1 cellular context compared by ENCODE assay signal in the genomic region with DNA sequence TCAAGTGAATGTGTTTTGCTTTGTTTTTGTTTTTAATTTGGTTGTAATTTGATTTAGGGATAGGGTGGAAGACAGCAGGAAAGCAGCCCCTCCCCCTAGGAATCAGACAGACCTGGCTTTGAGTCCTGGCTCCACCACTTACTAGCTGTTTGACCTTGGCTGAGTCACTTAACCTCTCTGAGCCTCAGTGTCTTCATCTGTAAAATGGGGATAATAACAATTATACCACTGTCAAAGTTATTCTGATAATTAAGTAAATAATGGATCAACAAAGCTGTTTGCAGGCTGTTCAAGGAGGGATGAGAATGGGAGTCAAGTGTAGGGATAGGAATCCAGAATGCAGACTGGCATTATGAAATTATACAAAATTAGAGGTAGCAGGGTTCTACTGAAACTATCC.
TF ChIP-seq lines count a peak whose summit lies in the region.

No MANE protein-coding gene starts in this region.

TF ChIP-seq in K562, 482 proteins besides CTCF, POLR2A, EP300 and RAD21 (continues in another document):
- TF ChIP-seq CBX3 (IDR thresholded peaks at IDR 0.05; ENCODE audit: borderline replicate concordance in 1 of 2, low read length in 2 of 2) (peak in 1 of 2 experiments; percentile 39; a peak in 1 of 3 replicates), PHB2 (IDR thresholded peaks at IDR 0.05; ENCODE audit: low read depth) (no peak), DNMT1 (IDR thresholded peaks at IDR 0.05) (no peak), SMARCA5 (IDR thresholded peaks at IDR 0.05) (peak; percentile 94; the same call in 1 of the 2 replicates), KDM1A (IDR thresholded peaks at IDR 0.05) (peak; percentile 93 to 94), JUND (IDR thresholded peaks at IDR 0.05; ENCODE audit: borderline replicate concordance, low read depth, low read length) (no peak), JUND (tag; IDR thresholded peaks at IDR 0.05; ENCODE audit: borderline replicate concordance, low read depth, low read length) (peak; percentile 49; the same call in 1 of the 3 replicates), RBM25 (IDR thresholded peaks at IDR 0.05; ENCODE audit: low read depth, low read length, severe bottlenecking) (peak; percentile 99), KHSRP (IDR thresholded peaks at IDR 0.05) (no peak), DDX20 (tag; IDR thresholded peaks at IDR 0.05; ENCODE audit: low read depth) (no peak), TCF7 (IDR thresholded peaks at IDR 0.05; ENCODE audit: borderline replicate concordance) (no peak), ZBTB8A (IDR thresholded peaks at IDR 0.05; ENCODE audit: partially characterized antibody) (no peak), HDAC2 (IDR thresholded peaks at IDR 0.05) (peak; percentile 97), NFIC (IDR thresholded peaks at IDR 0.05) (0 out of 2 replicates have a peak, but pooled peaks have one; percentile 7), TBP (optimal IDR thresholded peaks at IDR 0.05; ENCODE audit: low read depth, low read length) (no peak), ADNP (tag; IDR thresholded peaks at IDR 0.05) (peak; percentile 97), HMGN3 (IDR thresholded peaks at IDR 0.05; ENCODE audit: borderline replicate concordance, extremely low read depth, insufficient read length, low read depth, low read length) (no peak), JUNB (CRISPR knock-in tag; conservative IDR thresholded peaks at IDR 0.05) (no peak), CC2D1A (IDR thresholded peaks at IDR 0.05) (peak; percentile 64; the same call in 1 of the 2 replicates), HDAC3 (IDR thresholded peaks at IDR 0.05; ENCODE audit: borderline replicate concordance, partially characterized antibody) (peak; percentile 53), U2AF1 (optimal IDR thresholded peaks at IDR 0.05; ENCODE audit: low read depth, low read length) (no peak), CBFA2T2 (conservative IDR thresholded peaks at IDR 0.05) (no peak), GTF2E2 (tag; IDR thresholded peaks at IDR 0.05) (0 out of 2 replicates have a peak, but pooled peaks have one; percentile 43), PTBP1 (IDR thresholded peaks at IDR 0.05; ENCODE audit: low read depth, low read length) (peak; percentile 81; the same call in 1 of the 2 replicates), ZSCAN32 (CRISPR knock-in tag; IDR thresholded peaks at IDR 0.05) (no peak), TAF7 (tag; IDR thresholded peaks at IDR 0.05) (no peak), SOX6 (IDR thresholded peaks at IDR 0.05) (no peak), FOXK2 (conservative IDR thresholded peaks at IDR 0.05 in 1 of 2, IDR thresholded peaks at IDR 0.05 in 1 of 2; ENCODE audit: low read depth in 2 of 2) (no peak), ETS2 (tag; IDR thresholded peaks at IDR 0.05; ENCODE audit: borderline replicate concordance, poor library complexity, severe bottlenecking) (no peak), FOXM1 (IDR thresholded peaks at IDR 0.05; ENCODE audit: low read depth) (no peak), FOXM1 (CRISPR knock-in tag; IDR thresholded peaks at IDR 0.05; ENCODE audit: low read depth) (no peak; the same call in 1 of the 2 replicates), MCM3 (IDR thresholded peaks at IDR 0.05) (no peak), NBN (IDR thresholded peaks at IDR 0.05; ENCODE audit: low read depth) (0 out of 2 replicates have a peak, but pooled peaks have one; percentile 23), SMARCB1 (IDR thresholded peaks at IDR 0.05; ENCODE audit: insufficient read length, low read depth) (no peak), ZKSCAN8 (CRISPR knock-in tag; IDR thresholded peaks at IDR 0.05) (no peak), ZNF239 (CRISPR knock-in tag; IDR thresholded peaks at IDR 0.05) (no peak), ZFP36 (IDR thresholded peaks at IDR 0.05; ENCODE audit: low read depth, low read length, partially characterized antibody) (peak; percentile 23), SAFB (IDR thresholded peaks at IDR 0.05; ENCODE audit: borderline replicate concordance, low read depth, low read length) (no peak), BCOR (IDR thresholded peaks at IDR 0.05) (peak; percentile 99), CHD2 (IDR thresholded peaks at IDR 0.05; ENCODE audit: low read depth, low read length) (no peak), PTRF (tag; IDR thresholded peaks at IDR 0.05) (no peak), NCOA1 (IDR thresholded peaks at IDR 0.05; ENCODE audit: low read depth) (no peak), YY1 (IDR thresholded peaks at IDR 0.05; ENCODE audit: borderline replicate concordance in 1 of 3, control insufficient read depth in 1 of 3, extremely low read depth in 1 of 3, insufficient read depth in 3 of 3, insufficient read length in 1 of 3, insufficient replicate concordance in 2 of 3, low read depth in 1 of 3, low read length in 2 of 3) (no peak), POLR2AphosphoS5 (IDR thresholded peaks at IDR 0.05; ENCODE audit: control insufficient read depth, insufficient read depth, low read depth, low read length) (no peak), CREB1 (IDR thresholded peaks at IDR 0.05) (no peak), CREB1 (CRISPR knock-in tag; IDR thresholded peaks at IDR 0.05) (peak; percentile 37; the same call in 1 of the 2 replicates), ESRRA (IDR thresholded peaks at IDR 0.05; ENCODE audit: borderline replicate concordance, low read depth) (peak; percentile 99), RCOR1 (IDR thresholded peaks at IDR 0.05; ENCODE audit: borderline replicate concordance in 1 of 2, low read depth in 2 of 2, low read length in 2 of 2) (peak; percentile 30 to 92; a peak in 3 of 4 replicates), ARID2 (IDR thresholded peaks at IDR 0.05) (no peak), MIER1 (IDR thresholded peaks at IDR 0.05; ENCODE audit: low read depth) (no peak), MTA2 (IDR thresholded peaks at IDR 0.05; ENCODE audit: low read depth) (no peak), FOSL1 (tag; conservative IDR thresholded peaks at IDR 0.05) (peak; percentile 61; the same call in 1 of the 2 replicates)
- TF ChIP-seq, protein P1, sequence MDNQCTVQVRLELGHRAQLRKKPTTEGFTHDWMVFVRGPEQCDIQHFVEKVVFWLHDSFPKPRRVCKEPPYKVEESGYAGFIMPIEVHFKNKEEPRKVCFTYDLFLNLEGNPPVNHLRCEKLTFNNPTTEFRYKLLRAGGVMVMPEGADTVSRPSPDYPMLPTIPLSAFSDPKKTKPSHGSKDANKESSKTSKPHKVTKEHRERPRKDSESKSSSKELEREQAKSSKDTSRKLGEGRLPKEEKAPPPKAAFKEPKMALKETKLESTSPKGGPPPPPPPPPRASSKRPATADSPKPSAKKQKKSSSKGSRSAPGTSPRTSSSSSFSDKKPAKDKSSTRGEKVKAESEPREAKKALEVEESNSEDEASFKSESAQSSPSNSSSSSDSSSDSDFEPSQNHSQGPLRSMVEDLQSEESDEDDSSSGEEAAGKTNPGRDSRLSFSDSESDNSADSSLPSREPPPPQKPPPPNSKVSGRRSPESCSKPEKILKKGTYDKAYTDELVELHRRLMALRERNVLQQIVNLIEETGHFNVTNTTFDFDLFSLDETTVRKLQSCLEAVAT (IDR thresholded peaks at IDR 0.05), result no peak
- TF ChIP-seq, protein P2, sequence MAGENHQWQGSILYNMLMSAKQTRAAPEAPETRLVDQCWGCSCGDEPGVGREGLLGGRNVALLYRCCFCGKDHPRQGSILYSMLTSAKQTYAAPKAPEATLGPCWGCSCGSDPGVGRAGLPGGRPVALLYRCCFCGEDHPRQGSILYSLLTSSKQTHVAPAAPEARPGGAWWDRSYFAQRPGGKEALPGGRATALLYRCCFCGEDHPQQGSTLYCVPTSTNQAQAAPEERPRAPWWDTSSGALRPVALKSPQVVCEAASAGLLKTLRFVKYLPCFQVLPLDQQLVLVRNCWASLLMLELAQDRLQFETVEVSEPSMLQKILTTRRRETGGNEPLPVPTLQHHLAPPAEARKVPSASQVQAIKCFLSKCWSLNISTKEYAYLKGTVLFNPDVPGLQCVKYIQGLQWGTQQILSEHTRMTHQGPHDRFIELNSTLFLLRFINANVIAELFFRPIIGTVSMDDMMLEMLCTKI (IDR thresholded peaks at IDR 0.05; ENCODE audit: partially characterized antibody), result no peak
- TF ChIP-seq, protein P3, sequence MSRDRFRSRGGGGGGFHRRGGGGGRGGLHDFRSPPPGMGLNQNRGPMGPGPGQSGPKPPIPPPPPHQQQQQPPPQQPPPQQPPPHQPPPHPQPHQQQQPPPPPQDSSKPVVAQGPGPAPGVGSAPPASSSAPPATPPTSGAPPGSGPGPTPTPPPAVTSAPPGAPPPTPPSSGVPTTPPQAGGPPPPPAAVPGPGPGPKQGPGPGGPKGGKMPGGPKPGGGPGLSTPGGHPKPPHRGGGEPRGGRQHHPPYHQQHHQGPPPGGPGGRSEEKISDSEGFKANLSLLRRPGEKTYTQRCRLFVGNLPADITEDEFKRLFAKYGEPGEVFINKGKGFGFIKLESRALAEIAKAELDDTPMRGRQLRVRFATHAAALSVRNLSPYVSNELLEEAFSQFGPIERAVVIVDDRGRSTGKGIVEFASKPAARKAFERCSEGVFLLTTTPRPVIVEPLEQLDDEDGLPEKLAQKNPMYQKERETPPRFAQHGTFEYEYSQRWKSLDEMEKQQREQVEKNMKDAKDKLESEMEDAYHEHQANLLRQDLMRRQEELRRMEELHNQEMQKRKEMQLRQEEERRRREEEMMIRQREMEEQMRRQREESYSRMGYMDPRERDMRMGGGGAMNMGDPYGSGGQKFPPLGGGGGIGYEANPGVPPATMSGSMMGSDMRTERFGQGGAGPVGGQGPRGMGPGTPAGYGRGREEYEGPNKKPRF (IDR thresholded peaks at IDR 0.05; ENCODE audit: low read depth, low read length), result no peak
- TF ChIP-seq, protein P4, sequence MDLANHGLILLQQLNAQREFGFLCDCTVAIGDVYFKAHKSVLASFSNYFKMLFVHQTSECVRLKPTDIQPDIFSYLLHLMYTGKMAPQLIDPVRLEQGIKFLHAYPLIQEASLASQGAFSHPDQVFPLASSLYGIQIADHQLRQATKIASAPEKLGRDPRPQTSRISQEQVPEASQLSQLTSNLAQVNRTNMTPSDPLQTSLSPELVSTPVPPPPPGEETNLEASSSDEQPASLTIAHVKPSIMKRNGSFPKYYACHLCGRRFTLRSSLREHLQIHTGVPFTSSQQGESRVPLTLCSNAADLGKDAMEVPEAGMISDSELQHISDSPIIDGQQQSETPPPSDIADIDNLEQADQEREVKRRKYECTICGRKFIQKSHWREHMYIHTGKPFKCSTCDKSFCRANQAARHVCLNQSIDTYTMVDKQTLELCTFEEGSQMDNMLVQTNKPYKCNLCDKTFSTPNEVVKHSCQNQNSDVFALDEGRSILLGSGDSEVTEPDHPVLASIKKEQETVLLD (IDR thresholded peaks at IDR 0.05), result no peak
- TF ChIP-seq, protein P5, sequence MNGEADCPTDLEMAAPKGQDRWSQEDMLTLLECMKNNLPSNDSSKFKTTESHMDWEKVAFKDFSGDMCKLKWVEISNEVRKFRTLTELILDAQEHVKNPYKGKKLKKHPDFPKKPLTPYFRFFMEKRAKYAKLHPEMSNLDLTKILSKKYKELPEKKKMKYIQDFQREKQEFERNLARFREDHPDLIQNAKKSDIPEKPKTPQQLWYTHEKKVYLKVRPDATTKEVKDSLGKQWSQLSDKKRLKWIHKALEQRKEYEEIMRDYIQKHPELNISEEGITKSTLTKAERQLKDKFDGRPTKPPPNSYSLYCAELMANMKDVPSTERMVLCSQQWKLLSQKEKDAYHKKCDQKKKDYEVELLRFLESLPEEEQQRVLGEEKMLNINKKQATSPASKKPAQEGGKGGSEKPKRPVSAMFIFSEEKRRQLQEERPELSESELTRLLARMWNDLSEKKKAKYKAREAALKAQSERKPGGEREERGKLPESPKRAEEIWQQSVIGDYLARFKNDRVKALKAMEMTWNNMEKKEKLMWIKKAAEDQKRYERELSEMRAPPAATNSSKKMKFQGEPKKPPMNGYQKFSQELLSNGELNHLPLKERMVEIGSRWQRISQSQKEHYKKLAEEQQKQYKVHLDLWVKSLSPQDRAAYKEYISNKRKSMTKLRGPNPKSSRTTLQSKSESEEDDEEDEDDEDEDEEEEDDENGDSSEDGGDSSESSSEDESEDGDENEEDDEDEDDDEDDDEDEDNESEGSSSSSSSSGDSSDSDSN (IDR thresholded peaks at IDR 0.05; ENCODE audit: borderline replicate concordance in 1 of 2, low read depth in 2 of 2, low read length in 2 of 2), result no peak
- TF ChIP-seq, protein P6, sequence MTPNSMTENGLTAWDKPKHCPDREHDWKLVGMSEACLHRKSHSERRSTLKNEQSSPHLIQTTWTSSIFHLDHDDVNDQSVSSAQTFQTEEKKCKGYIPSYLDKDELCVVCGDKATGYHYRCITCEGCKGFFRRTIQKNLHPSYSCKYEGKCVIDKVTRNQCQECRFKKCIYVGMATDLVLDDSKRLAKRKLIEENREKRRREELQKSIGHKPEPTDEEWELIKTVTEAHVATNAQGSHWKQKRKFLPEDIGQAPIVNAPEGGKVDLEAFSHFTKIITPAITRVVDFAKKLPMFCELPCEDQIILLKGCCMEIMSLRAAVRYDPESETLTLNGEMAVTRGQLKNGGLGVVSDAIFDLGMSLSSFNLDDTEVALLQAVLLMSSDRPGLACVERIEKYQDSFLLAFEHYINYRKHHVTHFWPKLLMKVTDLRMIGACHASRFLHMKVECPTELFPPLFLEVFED (CRISPR knock-in tag; conservative IDR thresholded peaks at IDR 0.05), result no peak
- TF ChIP-seq, protein P7, sequence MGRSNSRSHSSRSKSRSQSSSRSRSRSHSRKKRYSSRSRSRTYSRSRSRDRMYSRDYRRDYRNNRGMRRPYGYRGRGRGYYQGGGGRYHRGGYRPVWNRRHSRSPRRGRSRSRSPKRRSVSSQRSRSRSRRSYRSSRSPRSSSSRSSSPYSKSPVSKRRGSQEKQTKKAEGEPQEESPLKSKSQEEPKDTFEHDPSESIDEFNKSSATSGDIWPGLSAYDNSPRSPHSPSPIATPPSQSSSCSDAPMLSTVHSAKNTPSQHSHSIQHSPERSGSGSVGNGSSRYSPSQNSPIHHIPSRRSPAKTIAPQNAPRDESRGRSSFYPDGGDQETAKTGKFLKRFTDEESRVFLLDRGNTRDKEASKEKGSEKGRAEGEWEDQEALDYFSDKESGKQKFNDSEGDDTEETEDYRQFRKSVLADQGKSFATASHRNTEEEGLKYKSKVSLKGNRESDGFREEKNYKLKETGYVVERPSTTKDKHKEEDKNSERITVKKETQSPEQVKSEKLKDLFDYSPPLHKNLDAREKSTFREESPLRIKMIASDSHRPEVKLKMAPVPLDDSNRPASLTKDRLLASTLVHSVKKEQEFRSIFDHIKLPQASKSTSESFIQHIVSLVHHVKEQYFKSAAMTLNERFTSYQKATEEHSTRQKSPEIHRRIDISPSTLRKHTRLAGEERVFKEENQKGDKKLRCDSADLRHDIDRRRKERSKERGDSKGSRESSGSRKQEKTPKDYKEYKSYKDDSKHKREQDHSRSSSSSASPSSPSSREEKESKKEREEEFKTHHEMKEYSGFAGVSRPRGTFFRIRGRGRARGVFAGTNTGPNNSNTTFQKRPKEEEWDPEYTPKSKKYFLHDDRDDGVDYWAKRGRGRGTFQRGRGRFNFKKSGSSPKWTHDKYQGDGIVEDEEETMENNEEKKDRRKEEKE (IDR thresholded peaks at IDR 0.05; ENCODE audit: borderline replicate concordance in 1 of 2, control insufficient read depth in 1 of 2, low read depth in 2 of 2, low read length in 1 of 2), result no peak
